Comparison of ENCODE assay signal across 8 cellular contexts in the genomic region with DNA sequence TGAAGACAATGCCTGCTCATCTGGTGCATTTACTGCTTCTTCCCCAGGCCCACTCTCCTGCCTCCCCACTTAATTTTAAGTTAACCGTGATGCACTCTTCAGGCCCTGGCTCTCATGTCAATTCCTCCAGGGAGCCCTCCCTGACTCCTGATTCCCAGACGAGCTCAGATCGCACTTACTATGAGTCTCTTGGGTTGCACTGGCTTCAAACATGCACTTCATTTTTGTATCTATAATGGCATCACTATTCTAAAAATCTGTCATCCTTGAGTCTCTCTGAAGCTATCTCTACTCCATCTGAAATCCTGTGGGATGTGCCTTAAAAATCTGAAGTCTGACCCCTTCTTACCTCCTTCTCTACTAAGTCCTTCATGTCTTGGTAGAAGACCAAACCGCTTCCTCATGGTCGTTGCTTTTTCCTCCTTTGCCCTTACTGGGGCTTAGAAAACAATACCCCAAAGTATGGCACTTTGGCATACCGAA. TPM values are rescaled to one million over a fixed set of nuclear protein-coding genes. Genes with fewer than 3 reads are reported as not detected.
A peak's percentile ranks its signal among the peaks of the same experiment; 100 is the strongest.
DNase-seq lines count a peak whose midpoint lies in the region; ATAC-seq, FAIRE-seq and TF ChIP-seq lines count a peak whose summit lies in the region.

No MANE protein-coding gene starts in this region.

- in situ Hi-C loops in GM12878 (cut with MboI): loop anchor here (5.0 kb wide), 1 partner anchor 60 kb away; the partner anchor contains the start of gene BCL2L1

- H3K27me3 ChIP-seq in left ventricle myocardium inferior (ENCODE audit: low read depth) (no peaks in the 10 kb centered on the region), GM12878 (replicated peaks in 1 of 2; ENCODE audit: control insufficient read depth in 2 of 2, insufficient read depth in 2 of 2, low read length in 1 of 2) (no peaks in the 10 kb centered on the region), mucosa of stomach (ENCODE audit: control insufficient read depth, insufficient read depth, low read length) (no peaks in the 10 kb centered on the region), vagina (no peaks in the 10 kb centered on the region)

- SMC1A ChIA-PET in GM12878 (lab: Charles Lee; ENCODE audit: uncharacterized antibody, unreplicated experiment): interaction anchor here (0.7 to 9.8 kb wide), 18 partner anchors 8 to 87 kb away, joined by 3 to 321 read pairs (median 12); partner anchors contain the start of genes BCL2L1 and TPX2

- peak overlapping the region; percentile 59 for H3K4me3 ChIP-seq in left ventricle myocardium inferior
- H3K4me3 ChIP-seq in GM12878: peak overlapping the region; percentile 65; the same call in 1 of the 2 replicates
- no peak overlapping the region for H3K4me3 ChIP-seq in mucosa of stomach (ENCODE audit: low read length)
- H3K4me3 ChIP-seq in vagina: peak overlapping the region; percentile 39 to 41

- no peaks in the 10 kb centered on the region for H3K9me3 ChIP-seq in left ventricle myocardium inferior (replicated peaks)
- no peaks in the 10 kb centered on the region for H3K9me3 ChIP-seq in GM12878 (replicated peaks; ENCODE audit: control insufficient read depth, insufficient read depth, low read length)
- no peaks in the 10 kb centered on the region for H3K9me3 ChIP-seq in mucosa of stomach (ENCODE audit: control insufficient read depth, low read length)
- no peaks in the 10 kb centered on the region for H3K9me3 ChIP-seq in vagina

- intact Hi-C loops in left ventricle myocardium inferior (cut with micrococcal nuclease): no loop called here
- intact Hi-C loops in Right ventricle myocardium superior (cut with DNase I): no loop called here
- intact Hi-C loops in GM12878 (cut with micrococcal nuclease; ENCODE audit: unreplicated experiment): no loop called here
- intact Hi-C loops in vagina (cut with DNase I): no loop called here

- DNase-seq in left ventricle myocardium inferior: no peak
- DNase-seq in Right ventricle myocardium superior: no peak
- no peak for DNase-seq in GM12878 (ENCODE audit: low read depth, low spot score)
- no peak for DNase-seq in vagina (ENCODE audit: extremely low spot score in 2 of 2)
- no peak for DNase-seq in NCI-H2081 (lab: John Stamatoyannopoulos, UW)
- DNase-seq in NCI-H345 treated with DMSO at 0.1 percent for 48 hours (lab: John Stamatoyannopoulos, UW; ENCODE audit: unreplicated experiment): no peak
- no peak for DNase-seq in NCI-H774 (lab: John Stamatoyannopoulos, UW)

- no peaks in the 10 kb centered on the region for H4K20me1 ChIP-seq in GM12878 (ENCODE audit: control insufficient read depth, insufficient read depth)

- TF ChIP-seq CTCF in left ventricle myocardium inferior (IDR thresholded peaks at IDR 0.05; ENCODE audit: borderline replicate concordance) (no peak), GM12878 (IDR thresholded peaks at IDR 0.05 in 2 of 3, conservative IDR thresholded peaks at IDR 0.05 in 1 of 3; ENCODE audit: control insufficient read depth in 2 of 3, extremely low read depth in 1 of 3, insufficient read depth in 1 of 3, low read depth in 3 of 3, low read length in 3 of 3) (no peak), vagina (IDR thresholded peaks at IDR 0.05) (no peak)

- RAD21 ChIA-PET in GM12878 (lab: Charles Lee; ENCODE audit: unreplicated experiment): interaction anchor here (0.7 to 6.9 kb wide), 19 partner anchors 13 to 155 kb away, joined by 3 to 428 read pairs (median 16); partner anchors contain the start of genes BCL2L1 and TPX2

- TF ChIP-seq RAD21 in GM12878 (IDR thresholded peaks at IDR 0.05; ENCODE audit: insufficient read depth, low read depth, low read length): no peak

- H3K27ac ChIP-seq in left ventricle myocardium inferior (replicated peaks): peak overlapping the region; percentile 85
- H3K27ac ChIP-seq in GM12878 (ENCODE audit: control insufficient read depth, insufficient read depth): no peak overlapping the region
- peak overlapping the region; percentile 92 for H3K27ac ChIP-seq in vagina

- no peak for TF ChIP-seq EP300 in GM12878 (IDR thresholded peaks at IDR 0.05; ENCODE audit: borderline replicate concordance in 1 of 2, control insufficient read depth in 1 of 2, low read depth in 2 of 2, low read length in 2 of 2)

- no TSS peak for BruUV-seq in GM12878 (replicated peaks; lab: Mats Ljungman, UMichigan)

- H3K9ac ChIP-seq in GM12878 (ENCODE audit: control insufficient read depth, insufficient read depth, low read length) (no peak overlapping the region), mucosa of stomach (ENCODE audit: low read length) (peak overlapping the region; percentile 69)

- H3K36me3 ChIP-seq in left ventricle myocardium inferior (peaks cover 28% of the 10 kb centered on the region), GM12878 (ENCODE audit: control insufficient read depth in 2 of 2, insufficient read depth in 2 of 2, low read length in 1 of 2) (peaks cover 0 to 12% of the 10 kb centered on the region in 2 experiments; a peak in 2 of 4 replicates), mucosa of stomach (ENCODE audit: control insufficient read depth, insufficient read depth, low read length) (peaks cover 6% of the 10 kb centered on the region), vagina (peaks cover 0 to 5% of the 10 kb centered on the region in 2 donors)

- CTCF ChIA-PET in GM12878 (lab: Yijun Ruan, JAX): interaction anchor here (0.7 to 7.3 kb wide), 29 partner anchors 8 to 232 kb away, joined by 3 to 531 read pairs (median 8); partner anchors contain the start of genes BCL2L1, ID1 and TPX2

- ATAC-seq in Right ventricle myocardium superior (ENCODE audit: poor library complexity): no peak
- no peak for ATAC-seq in GM12878

- no peak overlapping the region for H3K4me2 ChIP-seq in GM12878 (ENCODE audit: control insufficient read depth, insufficient read depth)

- peak; percentile 49 for FAIRE-seq in GM12878 (lab: Jason Lieb, UNC)

- no peak for TF ChIP-seq POLR2A in GM12878 (IDR thresholded peaks at IDR 0.05; ENCODE audit: low read depth, low read length)
- no peak for TF ChIP-seq POLR2A in vagina (IDR thresholded peaks at IDR 0.05)

- no peaks in the 10 kb centered on the region for H3K79me2 ChIP-seq in GM12878 (ENCODE audit: control insufficient read depth, insufficient read depth, low read length)

- no peak overlapping the region; the same call in 1 of the 2 replicates for H2AFZ ChIP-seq in GM12878 (ENCODE audit: control insufficient read depth, low read depth, low read length)

- WGBS in GM12878 (ENCODE audit: insufficient coverage, insufficient replicate concordance, low lambda C conversion rate, missing lambda C conversion rate): 51% methylated on average over 6 of the region's 6 CpGs

- H3K4me1 ChIP-seq in left ventricle myocardium inferior (peaks cover 59% of the 10 kb centered on the region), GM12878 (ENCODE audit: control insufficient read depth, insufficient read depth, low read length) (peaks cover 3% of the 10 kb centered on the region; the same call in 1 of the 2 replicates), mucosa of stomach (ENCODE audit: control insufficient read depth, insufficient read depth, low read length) (peaks cover 44% of the 10 kb centered on the region), vagina (peaks cover 56% of the 10 kb centered on the region)

- POLR2A ChIA-PET in GM12878 (lab: Charles Lee): interaction anchor here (0.8 to 2.8 kb wide), 11 partner anchors 13 to 89 kb away, joined by 3 to 72 read pairs (median 6); partner anchors contain the start of gene BCL2L1

TF ChIP-seq in GM12878, 131 proteins besides CTCF, POLR2A, EP300 and RAD21 (continues in another document):
- TF ChIP-seq FOXK2 (IDR thresholded peaks at IDR 0.05) (no peak), SREBF1 (IDR thresholded peaks at IDR 0.05; ENCODE audit: low read length) (no peak)

RNA-seq across cellular contexts. Expression of gene COX4I2, which starts 24.7 kb away (rescaled TPM):
- total RNA-seq in left ventricle myocardium inferior (7.6 TPM), Right ventricle myocardium superior (9.3 TPM), GM12878 (2014; rRNA removed) (not detected in 2 replicates), GM12878 (2014; rRNA removed; fragmentation: Illumina TruSeq; extraction: Trizol) (not detected in 2 replicates), GM12878 (2021) (not detected in 2 replicates), vagina (2.5 TPM)
- not detected in 2 replicates for total RNA-seq in GM12878 (2013; cell fraction: nucleolus; rRNA removed)
- not detected for polyA plus RNA-seq in GM12878 (2011; ENCODE audit: low read depth)
- polyA plus RNA-seq in GM12878 (2011; rRNA removed) (not detected in 2 replicates), GM12878 (2014; fragmentation: Illumina TruSeq; extraction: Trizol) (not detected in 2 replicates), GM12878 (2014; fragmentation: Nextera tagmentation; extraction: Ambion mirVana) (not detected), GM12878 (2014; rRNA removed) (0.34 TPM in 1 of 2 replicates, not detected in the other), GM12878 (2016; fragmentation: Nextera tagmentation; extraction: Ambion mirVana) (not detected)
- polyA plus RNA-seq in GM12878 (2011; cell fraction: cytosol; rRNA removed): 0.12 and 0.19 TPM in 2 replicates
- not detected in 2 replicates for polyA plus RNA-seq in GM12878 (2011; cell fraction: nucleus; rRNA removed)
- polyA plus RNA-seq in GM12878 (2012): 0.25 and 0.34 TPM in 2 replicates
- not detected in 2 replicates for polyA minus RNA-seq in GM12878 (2011; rRNA and poly(A)+ RNA removed)
- not detected in 2 replicates for polyA minus RNA-seq in GM12878 (2011; cell fraction: cytosol; rRNA and poly(A)+ RNA removed)
- polyA minus RNA-seq in GM12878 (2011; cell fraction: nucleus; rRNA and poly(A)+ RNA removed): not detected in 2 replicates

RNA-seq across cellular contexts. Expression of gene ID1, which starts 57.3 kb away (rescaled TPM):
- 91.5 TPM for total RNA-seq in left ventricle myocardium inferior
- 89.5 TPM for total RNA-seq in Right ventricle myocardium superior
- total RNA-seq in GM12878 (2013; cell fraction: nucleolus; rRNA removed): 0.56 and 1.1 TPM in 2 replicates
- 0.38 and 0.56 TPM in 2 replicates for total RNA-seq in GM12878 (2014; rRNA removed)
- 0.13 and 0.14 TPM in 2 replicates for total RNA-seq in GM12878 (2014; rRNA removed; fragmentation: Illumina TruSeq; extraction: Trizol)
- 0.49 and 1.0 TPM in 2 replicates for total RNA-seq in GM12878 (2021)
- polyA plus RNA-seq in GM12878 (2011; ENCODE audit: low read depth): not detected
- polyA plus RNA-seq in GM12878 (2011; rRNA removed): 0.31 TPM in 1 of 2 replicates, not detected in the other
- polyA plus RNA-seq in GM12878 (2011; cell fraction: cytosol; rRNA removed): 1.1 and 1.2 TPM in 2 replicates
- 1.2 and 1.7 TPM in 2 replicates for polyA plus RNA-seq in GM12878 (2011; cell fraction: nucleus; rRNA removed)
- polyA plus RNA-seq in GM12878 (2012): 0.15 and 0.21 TPM in 2 replicates
- polyA plus RNA-seq in GM12878 (2014; fragmentation: Illumina TruSeq; extraction: Trizol): not detected in 2 replicates
- under 1 TPM in 1 of 2 experiments, not detected in 1; 0.09 TPM for polyA plus RNA-seq in GM12878 (2014; fragmentation: Nextera tagmentation; extraction: Ambion mirVana)
- polyA plus RNA-seq in GM12878 (2014; rRNA removed): 0.46 and 0.71 TPM in 2 replicates
- polyA plus RNA-seq in GM12878 (2016; fragmentation: Nextera tagmentation; extraction: Ambion mirVana): 1 to 10 TPM in 1 of 2 experiments, under 1 TPM in 1; 0.87 to 1.3 TPM
- 0.62 TPM in 1 of 2 replicates, not detected in the other for polyA minus RNA-seq in GM12878 (2011; rRNA and poly(A)+ RNA removed)
- 8.9 and 10.8 TPM in 2 replicates for polyA minus RNA-seq in GM12878 (2011; cell fraction: cytosol; rRNA and poly(A)+ RNA removed)
- polyA minus RNA-seq in GM12878 (2011; cell fraction: nucleus; rRNA and poly(A)+ RNA removed): 1.7 and 4.2 TPM in 2 replicates
- 1,190 TPM for total RNA-seq in vagina

Comparison
In these comparisons a context has a peak if more than half of its experiments do, and no peak if none do; other contexts are left out.
1. RNA of gene ID1, which starts 57.3 kb away (total RNA-seq): 1,190 TPM in vagina (single experiment), 91.5 TPM in left ventricle myocardium inferior (single experiment) and 89.5 TPM in Right ventricle myocardium superior (single experiment); 0.13 to 1.1 TPM in GM12878; every median in the first group is over 10 times any median in the second.